ENCODE assay signal across 19 cellular contexts in the genomic region with DNA sequence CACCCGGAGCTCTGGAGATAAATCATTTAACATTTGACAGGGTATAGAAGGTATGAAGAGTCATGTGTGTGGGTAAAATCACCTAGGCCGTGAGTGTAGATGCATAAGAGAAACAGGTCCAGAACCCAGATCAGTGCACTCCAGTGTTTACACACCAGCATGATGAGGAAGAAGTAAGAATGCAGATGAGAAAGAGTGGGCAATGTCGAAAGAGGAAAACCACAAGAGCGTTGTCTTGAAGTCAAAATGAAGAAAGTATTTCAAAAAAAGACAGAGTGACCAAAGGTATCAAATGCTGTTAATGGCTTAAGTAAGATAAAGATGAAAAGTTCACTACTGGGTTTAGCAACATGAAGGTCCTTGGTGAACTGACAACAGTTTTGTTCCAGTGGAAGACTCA. TPM values are rescaled to one million over a fixed set of nuclear protein-coding genes. Genes with fewer than 3 reads are reported as not detected.
DNase-seq lines count a peak whose midpoint lies in the region; ATAC-seq and TF ChIP-seq lines count a peak whose summit lies in the region.
"Had no signal": no experiment of that assay in that cellular context is flagged by ENCODE, and none has a peak within 500 bp of the region (broad histone marks: within the 10 kb centered on the region; RNA-seq: fewer than 3 reads in every experiment).

No MANE protein-coding gene starts in this region.

- TF ChIP-seq POLR2A in NB4 (IDR thresholded peaks at IDR 0.05; ENCODE audit: extremely low read depth, insufficient read length), result no peak

- intact Hi-C loops in CD14-positive monocyte (cut with micrococcal nuclease), result no loop called here

- H3K27ac ChIP-seq in mesenchymal stem cell (ENCODE audit: low read length, poor library complexity, severe bottlenecking) (no peak overlapping the region), caudate nucleus (ENCODE audit: low read depth, low read length) (no peak overlapping the region)
- H3K27ac ChIP-seq: brain microvascular endothelial cell, VCaP had no signal

- H3K9ac ChIP-seq in mesenchymal stem cell (ENCODE audit: low read length), result no peak overlapping the region

- peaks cover 0 to 8% (median 3%) of the 10 kb centered on the region in 7 donors for H3K9me3 Mint-ChIP-seq in CD14-positive monocyte
- H3K9me3 Mint-ChIP-seq in activated T-helper 17 cell treated with anti-CD3 and anti-CD28 coated beads, Interleukin-2, amount 50 U/mL, for 72 hours, result no peaks in the 10 kb centered on the region

- TF ChIP-seq CTCF in CD14-positive monocyte (IDR thresholded peaks at IDR 0.05) (no peak), NB4 (IDR thresholded peaks at IDR 0.05; ENCODE audit: low read depth, low read length) (no peak)

- no peaks in the 10 kb centered on the region for H3K4me1 ChIP-seq in mesenchymal stem cell (ENCODE audit: control insufficient read depth, insufficient read depth, low read depth, low read length)

- no peaks in the 10 kb centered on the region for H3K27me3 ChIP-seq in mesenchymal stem cell (ENCODE audit: control insufficient read depth in 1 of 2, insufficient read depth in 1 of 2, low read length in 2 of 2)
- H3K27me3 ChIP-seq: brain microvascular endothelial cell had no signal

- no peak overlapping the region for H2AK5ac ChIP-seq in mesenchymal stem cell (ENCODE audit: low read length, severe bottlenecking)

- no peak overlapping the region for H2BK15ac ChIP-seq in mesenchymal stem cell (ENCODE audit: low read depth, poor library complexity, severe bottlenecking)

- no peak overlapping the region for H3K4ac ChIP-seq in mesenchymal stem cell (ENCODE audit: low read depth in 1 of 2, low read length in 2 of 2)

- ATAC-seq in activated T-helper 17 cell treated with anti-CD3 and anti-CD28 coated beads, Interleukin-2, amount 50 U/mL, for 72 hours (replicated peaks), result peak; percentile 15
- no peak for ATAC-seq in GM18861 (IDR thresholded peaks at IDR 0.05; ENCODE audit: unreplicated experiment)
- ATAC-seq: activated T-cell treated with anti-CD3 and anti-CD28 coated beads, Interleukin-2, amount 50 U/mL, for 4 hours; left colon; right cardiac atrium had no signal

- H2BK5ac ChIP-seq in mesenchymal stem cell (ENCODE audit: low read depth, low read length, poor library complexity, severe bottlenecking), result no peak overlapping the region

- DNase-seq in CD14-positive monocyte (ENCODE audit: low spot score) (no peak), NB4 (ENCODE audit: low read depth) (peak; percentile 94), mesenchymal stem cell (peak; percentile 28), AG20443 (ENCODE audit: low spot score) (no peak), NCI-H1048 (lab: John Stamatoyannopoulos, UW) (no peak), caudate nucleus (lab: John Stamatoyannopoulos, UW) (no peak)
- DNase-seq: activated CD4-positive, alpha-beta memory T cell treated with anti-CD3 and anti-CD28 coated beads, Interleukin-2, amount 10 ng/mL, durations not matched to agents 7 days and 5 days; activated T-cell treated with anti-CD3 and anti-CD28 coated beads, Interleukin-2, amount 50 U/mL, for 4 hours; brain microvascular endothelial cell; dermis blood vessel endothelial cell; left colon; NCI-H2171 treated with DMSO at 0.1 percent for 48 hours; right cardiac atrium; stimulated activated naive CD4-positive, alpha-beta T cell treated with Interleukin-2 at 50 U/mL for 16 hours; T-helper 1 cell had no signal

- H3K14ac ChIP-seq in mesenchymal stem cell (ENCODE audit: low read length in 2 of 2), result no peak overlapping the region

- no peak overlapping the region for H3K23ac ChIP-seq in mesenchymal stem cell (ENCODE audit: low read length in 2 of 2)

- no peak overlapping the region for H3K18ac ChIP-seq in mesenchymal stem cell (ENCODE audit: low read depth in 1 of 2, low read length in 2 of 2)

- H3K36me3 ChIP-seq in mesenchymal stem cell (ENCODE audit: control insufficient read depth in 1 of 2, insufficient read depth in 2 of 2, low read depth in 1 of 2, low read length in 2 of 2), result no peaks in the 10 kb centered on the region
- H3K36me3 ChIP-seq: brain microvascular endothelial cell had no signal

- H3K4me3 Mint-ChIP-seq in CD14-positive monocyte, result peak overlapping the region in 1 of 2 donors; percentile 53
- H3K4me3 Mint-ChIP-seq in activated T-helper 17 cell treated with anti-CD3 and anti-CD28 coated beads, Interleukin-2, amount 50 U/mL, for 72 hours, result peak overlapping the region; percentile 42
- H3K4me3 Mint-ChIP-seq: activated CD4-positive, alpha-beta memory T cell treated with anti-CD3 and anti-CD28 coated beads, Interleukin-2, amount 10 ng/mL, durations not matched to agents 7 days and 5 days; activated naive CD8-positive, alpha-beta T cell; activated T-cell treated with anti-CD3 and anti-CD28 coated beads, Interleukin-2, amount 50 U/mL, for 4 hours had no signal

- H3K9me3 ChIP-seq in mesenchymal stem cell (ENCODE audit: control insufficient read depth, low read length), result peaks cover 11% of the 10 kb centered on the region

- WGBS in mesenchymal stem cell, result 85% methylated on average over 4 of the region's 4 CpGs

- peak overlapping the region; percentile 91 to 97 (median 95) for H3K27ac Mint-ChIP-seq in CD14-positive monocyte
- peak overlapping the region; percentile 10 for H3K27ac Mint-ChIP-seq in activated T-helper 17 cell treated with anti-CD3 and anti-CD28 coated beads, Interleukin-2, amount 50 U/mL, for 72 hours
- H3K27ac Mint-ChIP-seq: activated CD4-positive, alpha-beta memory T cell treated with anti-CD3 and anti-CD28 coated beads, Interleukin-2, amount 10 ng/mL, durations not matched to agents 7 days and 5 days; activated naive CD8-positive, alpha-beta T cell had no signal

- no peaks in the 10 kb centered on the region for H3K79me1 ChIP-seq in mesenchymal stem cell (replicated peaks; ENCODE audit: low read length, poor library complexity, severe bottlenecking)

- peaks cover 0 to 5% of the 10 kb centered on the region in 2 donors for H3K36me3 Mint-ChIP-seq in CD14-positive monocyte
- no peaks in the 10 kb centered on the region for H3K36me3 Mint-ChIP-seq in activated T-helper 17 cell treated with anti-CD3 and anti-CD28 coated beads, Interleukin-2, amount 50 U/mL, for 72 hours (ENCODE audit: low read depth)

- no peak overlapping the region for H2BK12ac ChIP-seq in mesenchymal stem cell (ENCODE audit: low read length in 2 of 2)

- H3K4me1 Mint-ChIP-seq in CD14-positive monocyte, result peaks cover 75% of the 10 kb centered on the region
- H3K4me1 Mint-ChIP-seq in activated T-helper 17 cell treated with anti-CD3 and anti-CD28 coated beads, Interleukin-2, amount 50 U/mL, for 72 hours, result peaks cover 22% of the 10 kb centered on the region

- H3K27me3 Mint-ChIP-seq in CD14-positive monocyte (ENCODE audit: low read depth in 3 of 3), result no peaks in the 10 kb centered on the region
- peaks cover 11% of the 10 kb centered on the region for H3K27me3 Mint-ChIP-seq in activated T-helper 17 cell treated with anti-CD3 and anti-CD28 coated beads, Interleukin-2, amount 50 U/mL, for 72 hours
- H3K27me3 Mint-ChIP-seq: activated naive CD8-positive, alpha-beta T cell had no signal

- no peak overlapping the region for H2BK120ac ChIP-seq in mesenchymal stem cell (ENCODE audit: low read depth, low read length)

- H3K4me2 ChIP-seq in mesenchymal stem cell (ENCODE audit: low read length, poor library complexity, severe bottlenecking), result no peak overlapping the region

- no peak overlapping the region for H3K4me3 ChIP-seq in NB4 (ENCODE audit: low read depth, low read length)
- no peak overlapping the region for H3K4me3 ChIP-seq in mesenchymal stem cell (ENCODE audit: insufficient read depth in 1 of 2, low read depth in 1 of 2, low read length in 2 of 2)

- no peak overlapping the region for H4K91ac ChIP-seq in mesenchymal stem cell (ENCODE audit: low read length)

- no peak overlapping the region for H4K8ac ChIP-seq in mesenchymal stem cell (ENCODE audit: low read length)

- H2AFZ ChIP-seq in mesenchymal stem cell (ENCODE audit: low read depth, low read length), result no peak overlapping the region

RNA-seq across cellular contexts. Expression of gene PLB1, which starts 32.0 kb away (rescaled TPM):
- 10 to 100 TPM; 20.2 to 23.9 TPM for polyA plus RNA-seq in CD14-positive monocyte
- under 1 TPM; 0.61 to 0.90 TPM for total RNA-seq in activated T-helper 17 cell treated with anti-CD3 and anti-CD28 coated beads, Interleukin-2, amount 50 U/mL, for 72 hours
- 0.70 TPM for polyA plus RNA-seq in mesenchymal stem cell (2013, experiment 1 of 2)
- polyA plus RNA-seq in mesenchymal stem cell (2013, experiment 2 of 2), result 0.74 TPM

Comparison
In these comparisons a context has a peak if more than half of its experiments do, and no peak if none do; other contexts are left out.
1. DNase-seq: peak in NB4 (single experiment) and mesenchymal stem cell (single experiment); none in CD14-positive monocyte (single experiment), AG20443 (single experiment), NCI-H1048 (single experiment) and caudate nucleus (0 of 61).